In genomic region chr5:132075719-132076077, GRCh38 we compare ENCODE assay signal across 1 cellular context.
TF ChIP-seq lines count a peak whose summit lies in the region.

No MANE protein-coding gene starts in this region.

TF ChIP-seq in IMR-90, 13 proteins besides CTCF, POLR2A, EP300 and RAD21:
- TF ChIP-seq USF2 (IDR thresholded peaks at IDR 0.05; ENCODE audit: low read depth, low read length) (no peak), MXI1 (IDR thresholded peaks at IDR 0.05; ENCODE audit: borderline replicate concordance, low read depth, low read length) (no peak), RCOR1 (IDR thresholded peaks at IDR 0.05; ENCODE audit: insufficient replicate concordance, low read length) (no peak), SMC3 (IDR thresholded peaks at IDR 0.05; ENCODE audit: low read depth, low read length) (no peak), MAZ (IDR thresholded peaks at IDR 0.05; ENCODE audit: borderline replicate concordance, low read depth, low read length) (no peak), NFE2L2 (IDR thresholded peaks at IDR 0.05; ENCODE audit: low read depth, low read length) (no peak)
